ENCODE assay signal across 8 cellular contexts in the genomic region with DNA sequence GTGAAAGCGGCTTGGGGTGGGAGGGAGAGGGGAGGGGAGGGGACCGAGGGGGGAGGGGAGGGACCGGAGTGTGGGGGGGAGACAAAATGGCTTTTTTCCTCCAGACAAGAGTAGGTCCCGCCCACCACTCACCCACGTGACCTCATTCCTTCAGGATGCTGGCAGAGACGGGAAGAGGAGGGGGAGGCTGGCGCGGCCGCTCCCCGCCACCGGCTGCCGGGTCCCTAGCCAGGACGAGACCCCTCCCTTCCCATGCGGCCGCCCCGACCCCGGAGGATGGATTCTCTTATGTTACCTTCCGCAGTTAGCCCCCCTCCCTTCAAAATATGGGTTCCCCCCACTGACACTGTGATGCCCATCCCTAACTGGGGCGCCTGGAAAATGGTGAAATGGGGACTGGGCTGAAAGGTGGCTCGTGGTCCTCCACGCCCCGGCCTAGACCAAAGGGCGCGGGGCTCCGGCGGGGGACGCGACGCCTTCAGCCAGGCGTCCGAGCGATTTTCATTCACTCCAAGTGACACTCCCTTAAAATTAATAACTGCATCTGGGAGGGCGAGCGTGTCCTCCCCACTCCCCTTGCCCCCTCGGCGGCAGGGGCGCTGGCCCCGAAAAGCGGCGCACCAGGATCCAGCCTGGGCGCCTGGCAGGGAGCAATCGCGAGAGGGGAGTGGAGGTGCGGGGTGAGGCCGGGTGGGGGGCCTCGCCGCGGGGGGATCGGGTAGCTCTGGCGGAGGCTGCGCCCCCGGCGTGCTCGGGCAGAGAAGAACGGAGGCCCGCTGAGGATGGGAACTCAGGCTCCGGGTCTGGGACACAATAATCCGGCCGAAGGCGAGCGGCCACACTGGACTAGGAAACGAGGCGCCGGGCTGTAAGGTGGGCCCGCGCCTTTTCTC. TPM values are rescaled to one million over a fixed set of nuclear protein-coding genes. Genes with fewer than 3 reads are reported as not detected.
DNase-seq lines count a peak whose midpoint lies in the region; ATAC-seq and TF ChIP-seq lines count a peak whose summit lies in the region.

Gene PCGF2, minus strand, starts transcription at position 8 of the 893 bp plus-strand sequence. CDS start 7,934 bp downstream, outside the sequence.

- H3K27me3 ChIP-seq in A673 (replicated peaks; ENCODE audit: insufficient read depth, low read depth, low read length, poor library complexity) (no peaks in the 10 kb centered on the region), adipocyte (replicated peaks; ENCODE audit: control insufficient read depth, insufficient read depth, low read length) (no peaks in the 10 kb centered on the region)

- peak within 1 kb of the TSS; percentile 86 for H3K4me3 ChIP-seq in A673 (ENCODE audit: low read depth, low read length, poor library complexity, severe bottlenecking)
- H3K4me3 ChIP-seq in GM12865 (ENCODE audit: low read depth, low read length), result peak within 1 kb of the TSS; percentile 75
- H3K4me3 ChIP-seq in adipocyte (ENCODE audit: low read length), result peak within 1 kb of the TSS; percentile 97

- H3K36me3 ChIP-seq in A673 (ENCODE audit: insufficient read depth, low read length, poor library complexity, severe bottlenecking) (no peaks in the 10 kb centered on the region), adipocyte (ENCODE audit: control insufficient read depth, insufficient read depth, low read length, severe bottlenecking) (no peaks in the 10 kb centered on the region)

- peak within 1 kb of the TSS; percentile 81 for H3K27ac ChIP-seq in A673 (ENCODE audit: low read depth, low read length, poor library complexity, severe bottlenecking)

- H3K9ac ChIP-seq in adipocyte (ENCODE audit: low read length), result peak within 1 kb of the TSS; percentile 95

- H3K4me1 ChIP-seq in A673 (ENCODE audit: insufficient read depth, low read length, poor library complexity, severe bottlenecking) (peaks cover 29% of the 10 kb centered on the region), adipocyte (ENCODE audit: control insufficient read depth, insufficient read depth, low read length) (peaks cover 38% of the 10 kb centered on the region)

- CTCF ChIA-PET in A673 (lab: Charles Lee), result no interaction called here

- ATAC-seq in HG02840 (IDR thresholded peaks at IDR 0.05; ENCODE audit: low FRiP score, unreplicated experiment) (no peak), HG03159 (IDR thresholded peaks at IDR 0.05; ENCODE audit: unreplicated experiment) (no peak)

- H3K9me3 ChIP-seq in A673 (ENCODE audit: low read depth, low read length, poor library complexity, severe bottlenecking) (no peaks in the 10 kb centered on the region), adipocyte (ENCODE audit: control insufficient read depth, low read length) (no peaks in the 10 kb centered on the region)

- DNase-seq in A673 (ENCODE audit: low spot score) (peak; percentile 90), GM12865 (ENCODE audit: low read depth) (peak; percentile 74), NCI-H2227 treated with DMSO at 0.1 percent for 48 hours (lab: John Stamatoyannopoulos, UW) (peak; percentile 91), adipocyte (ENCODE audit: low read depth) (peak; percentile 94), cardiac septum (ENCODE audit: low spot score) (peak; percentile 93), nucleus accumbens (lab: John Stamatoyannopoulos, UW) (peak in 49 of 56 donors; percentile 8 to 94 (median 67))

- POLR2A ChIA-PET in A673 (lab: Charles Lee; ENCODE audit: low non-redundant PET), result no interaction called here

- BruUV-seq in A673 (replicated peaks; lab: Mats Ljungman, UMichigan), result no TSS peak

- intact Hi-C loops in A673 (cut with micrococcal nuclease; ENCODE audit: unreplicated experiment) (no loop called here), cardiac septum (cut with DNase I) (loop anchor here (5.0 kb wide), 1 partner anchor 296 kb away; no protein-coding TSS in a partner anchor)

- TF ChIP-seq CTCF in A673 (conservative IDR thresholded peaks at IDR 0.05; ENCODE audit: low read depth, low read length) (no peak), GM12865 (IDR thresholded peaks at IDR 0.05; ENCODE audit: insufficient read depth, low read depth, low read length, missing control alignments) (no peak)

RNA-seq across cellular contexts. Expression of gene PCGF2, which starts in this region (rescaled TPM):
- total RNA-seq in A673 (2021), result 34.4 and 42.0 TPM in 2 replicates
- 29.3 TPM for total RNA-seq in cardiac septum
